8 cellular contexts compared by ENCODE assay signal in the genomic region with DNA sequence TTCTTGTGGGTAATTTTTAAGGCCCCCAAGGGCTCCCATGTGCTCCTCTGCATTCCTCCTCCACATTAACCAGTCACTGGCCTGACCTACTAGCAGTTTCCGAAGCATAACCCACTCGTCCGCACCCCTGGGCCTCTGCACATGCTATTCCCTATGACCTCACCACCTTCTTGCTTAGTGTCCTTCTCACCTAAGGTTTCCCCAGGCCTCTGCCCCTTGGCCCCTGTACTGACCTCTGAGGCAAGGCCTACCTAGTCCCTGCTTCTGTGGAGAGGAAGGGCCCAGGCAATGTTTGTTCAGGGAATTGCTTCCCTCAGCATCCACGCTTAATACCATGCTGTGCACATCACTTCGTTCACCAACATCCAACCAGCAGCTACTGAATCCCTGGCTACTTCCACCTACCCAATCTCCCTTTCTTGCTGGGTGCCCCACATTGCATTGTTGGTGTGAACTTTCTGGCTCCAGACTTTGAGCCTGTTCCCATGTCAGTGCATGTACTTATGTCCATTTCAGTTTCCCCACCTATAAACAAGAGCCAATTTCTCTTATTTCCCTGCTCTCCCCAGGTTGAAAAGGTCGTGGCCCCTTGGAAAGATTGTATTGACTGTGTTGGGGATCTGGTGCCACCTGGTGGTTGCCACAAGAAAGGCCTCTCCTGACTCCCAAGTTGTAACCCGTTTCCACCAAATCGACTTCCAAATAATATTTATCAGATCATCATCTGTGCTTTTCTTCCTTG. TPM values are rescaled to one million over a fixed set of nuclear protein-coding genes. Genes with fewer than 3 reads are reported as not detected.
DNase-seq lines count a peak whose midpoint lies in the region; ATAC-seq and TF ChIP-seq lines count a peak whose summit lies in the region.

No MANE protein-coding gene starts in this region.

- no peak for ATAC-seq in GM21515 (IDR thresholded peaks at IDR 0.05; ENCODE audit: unreplicated experiment)

- H3K27ac ChIP-seq in prostate gland: no peak overlapping the region

- no peaks in the 10 kb centered on the region for H3K36me3 ChIP-seq in prostate gland

- intact Hi-C loops in prostate gland (cut with DNase I): loop anchor here (5.0 to 10.0 kb wide), 2 partner anchors 252 to 645 kb away; no protein-coding TSS in a partner anchor

- H3K27me3 ChIP-seq in prostate gland (replicated peaks; ENCODE audit: insufficient read depth): no peaks in the 10 kb centered on the region

- no peak for TF ChIP-seq POLR2A in prostate gland (IDR thresholded peaks at IDR 0.05)

- TF ChIP-seq CTCF in GM10266 (IDR thresholded peaks at IDR 0.05; ENCODE audit: control insufficient read depth, insufficient read depth, low read depth, missing control alignments): peak; percentile 89
- TF ChIP-seq CTCF in fibroblast of villous mesenchyme (IDR thresholded peaks at IDR 0.05; ENCODE audit: insufficient read depth, low read depth, low read length): peak; percentile 92
- peak; percentile 69 to 75 (median 71) for TF ChIP-seq CTCF in prostate gland (IDR thresholded peaks at IDR 0.05)

- 48% methylated on average over 8 of the region's 8 CpGs for WGBS in prostate gland

- no peaks in the 10 kb centered on the region for H3K4me1 ChIP-seq in prostate gland (replicated peaks)

- DNase-seq in ACHN: peak; percentile 47
- no peak for DNase-seq in GM10266 (ENCODE audit: extremely low spot score)
- peak; percentile 9 for DNase-seq in NCI-H2029 treated with DMSO at 0.1 percent for 48 hours (lab: John Stamatoyannopoulos, UW)
- DNase-seq in activated CD4-positive, alpha-beta T cell treated with anti-CD3 and anti-CD28 coated beads, Interleukin-2, amount 50 U/mL, for 48 hours: peak; percentile 41 to 54
- peak; percentile 46 for DNase-seq in fibroblast of villous mesenchyme (ENCODE audit: low read depth)
- no peak for DNase-seq in prostate gland (ENCODE audit: low spot score)
- DNase-seq in HuH-7.5 (ENCODE audit: low spot score): no peak

- H3K4me3 ChIP-seq in fibroblast of villous mesenchyme (ENCODE audit: low read depth, low read length) (no peak overlapping the region), prostate gland (no peak overlapping the region)

- H3K9me3 ChIP-seq in prostate gland: no peaks in the 10 kb centered on the region

- in situ Hi-C loops in ACHN (cut with HindIII; ENCODE audit: low pct_ligation_motif_present, low pct_unique_long_range_greater_than_20kb, low sequenced_read_pairs): no loop called here

RNA-seq across cellular contexts. Expression of gene TMEM177, which starts 19.2 kb away (rescaled TPM):
- total RNA-seq in fibroblast of villous mesenchyme: 5.8 and 10.4 TPM in 2 replicates
- total RNA-seq in prostate gland: 10 to 100 TPM; 17.6 to 24.6 TPM

Comparison
In these comparisons a context has a peak if more than half of its experiments do, and no peak if none do; other contexts are left out.
1. DNase-seq: peak in ACHN (single experiment), NCI-H2029 treated with DMSO at 0.1 percent for 48 hours (single experiment), activated CD4-positive, alpha-beta T cell treated with anti-CD3 and anti-CD28 coated beads, Interleukin-2, amount 50 U/mL, for 48 hours (2 of 2) and fibroblast of villous mesenchyme (single experiment); none in GM10266 (single experiment), prostate gland (single experiment) and HuH-7.5 (single experiment).
2. Peak in every context shown above with its lines, with median percentiles within 50 percentile points of each other: CTCF ChIP-seq.